In genomic region chr20:32761831-32762753, GRCh38 we compare ENCODE assay signal across 1 cellular context.
TF ChIP-seq lines count a peak whose summit lies in the region.

TSS of gene DNMT3B (plus strand) at chr20:32762385. CDS start at chr20:32780324, 17,939 bp downstream.

TF ChIP-seq in HepG2, 621 proteins besides CTCF, POLR2A, EP300 and RAD21 (continued from another document and continues in another):
- no peak; the same call in 1 of the 2 replicates for TF ChIP-seq CREB3 (CRISPR knock-in tag; IDR thresholded peaks at IDR 0.05)
- TF ChIP-seq RFX5 (IDR thresholded peaks at IDR 0.05; ENCODE audit: low read depth, low read length): peak; percentile 19; the same call in 1 of the 2 replicates
- TF ChIP-seq ZBTB21 (CRISPR knock-in tag; IDR thresholded peaks at IDR 0.05): no peak
- no peak for TF ChIP-seq TMF1 (CRISPR knock-in tag; IDR thresholded peaks at IDR 0.05; ENCODE audit: low read depth)
- no peak for TF ChIP-seq HMGA1 (CRISPR knock-in tag; conservative IDR thresholded peaks at IDR 0.05)
- TF ChIP-seq IRX3 (CRISPR knock-in tag; IDR thresholded peaks at IDR 0.05; ENCODE audit: borderline replicate concordance, low read depth): no peak
- no peak for TF ChIP-seq BATF2 (CRISPR knock-in tag; IDR thresholded peaks at IDR 0.05)
- TF ChIP-seq ZFP36 (IDR thresholded peaks at IDR 0.05; ENCODE audit: borderline replicate concordance, low read depth, low read length, partially characterized antibody): peak; percentile 81
- TF ChIP-seq PITX1 (CRISPR knock-in tag; IDR thresholded peaks at IDR 0.05): peak; percentile 51; the same call in 1 of the 2 replicates
- TF ChIP-seq ELF3 (CRISPR knock-in tag; IDR thresholded peaks at IDR 0.05): no peak
- no peak for TF ChIP-seq FOXJ3 (CRISPR knock-in tag; IDR thresholded peaks at IDR 0.05; ENCODE audit: borderline replicate concordance)
- TF ChIP-seq ZNF672 (CRISPR knock-in tag; IDR thresholded peaks at IDR 0.05): peak; percentile 74; the same call in 1 of the 2 replicates
- no peak for TF ChIP-seq ATF7 (IDR thresholded peaks at IDR 0.05)
- TF ChIP-seq ATF7 (CRISPR knock-in tag; IDR thresholded peaks at IDR 0.05): no peak
- TF ChIP-seq ZNF549 (CRISPR knock-in tag; IDR thresholded peaks at IDR 0.05): no peak
- no peak for TF ChIP-seq TERF1 (CRISPR knock-in tag; IDR thresholded peaks at IDR 0.05)
- peak; percentile 40; the same call in 1 of the 2 replicates for TF ChIP-seq ZNF24 (IDR thresholded peaks at IDR 0.05)
- TF ChIP-seq RNF219 (CRISPR knock-in tag; IDR thresholded peaks at IDR 0.05): no peak
- TF ChIP-seq PBX3 (CRISPR knock-in tag; IDR thresholded peaks at IDR 0.05; ENCODE audit: borderline replicate concordance): no peak
- no peak; the same call in 1 of the 2 replicates for TF ChIP-seq ZXDC (CRISPR knock-in tag; IDR thresholded peaks at IDR 0.05)
- no peak; the same call in 1 of the 2 replicates for TF ChIP-seq ZNF776 (CRISPR knock-in tag; IDR thresholded peaks at IDR 0.05)
- peak; percentile 65; the same call in 1 of the 2 replicates for TF ChIP-seq ZNF451 (CRISPR knock-in tag; IDR thresholded peaks at IDR 0.05)
- TF ChIP-seq CBX1 (IDR thresholded peaks at IDR 0.05; ENCODE audit: low read depth): no peak
- 0 out of 2 replicates have a peak, but pooled peaks have one; percentile 38 for TF ChIP-seq ZFP36L2 (CRISPR knock-in tag; IDR thresholded peaks at IDR 0.05)
- TF ChIP-seq ZNF790 (CRISPR knock-in tag; IDR thresholded peaks at IDR 0.05; ENCODE audit: borderline replicate concordance): no peak; the same call in 1 of the 2 replicates
- TF ChIP-seq NFE2L1 (CRISPR knock-in tag; IDR thresholded peaks at IDR 0.05; ENCODE audit: borderline replicate concordance): no peak
- no peak for TF ChIP-seq ATF5 (CRISPR knock-in tag; IDR thresholded peaks at IDR 0.05; ENCODE audit: low read depth)
- peak; percentile 13; the same call in 1 of the 2 replicates for TF ChIP-seq ZNF740 (CRISPR knock-in tag; IDR thresholded peaks at IDR 0.05)
- 0 out of 2 replicates have a peak, but pooled peaks have one; percentile 46 for TF ChIP-seq ZNF142 (CRISPR knock-in tag; IDR thresholded peaks at IDR 0.05)
- no peak for TF ChIP-seq MAFF (IDR thresholded peaks at IDR 0.05; ENCODE audit: low read depth, low read length)
- TF ChIP-seq ZNF317 (CRISPR knock-in tag; IDR thresholded peaks at IDR 0.05): 0 out of 2 replicates have a peak, but pooled peaks have one; percentile 24
- no peak for TF ChIP-seq PRPF4 (IDR thresholded peaks at IDR 0.05; ENCODE audit: low read depth, low read length, poor library complexity, severe bottlenecking)
- no peak for TF ChIP-seq ZBTB3 (CRISPR knock-in tag; IDR thresholded peaks at IDR 0.05; ENCODE audit: borderline replicate concordance, low read depth)
- TF ChIP-seq ZNF543 (CRISPR knock-in tag; IDR thresholded peaks at IDR 0.05): no peak
- TF ChIP-seq ZBTB10 (CRISPR knock-in tag; IDR thresholded peaks at IDR 0.05; ENCODE audit: borderline replicate concordance): no peak
- TF ChIP-seq SUZ12 (IDR thresholded peaks at IDR 0.05; ENCODE audit: low read depth, low read length): no peak
- TF ChIP-seq RFXANK (CRISPR knock-in tag; IDR thresholded peaks at IDR 0.05): no peak
- TF ChIP-seq ZBTB25 (CRISPR knock-in tag; IDR thresholded peaks at IDR 0.05): peak; percentile 25; the same call in 1 of the 2 replicates
- TF ChIP-seq MBD4 (IDR thresholded peaks at IDR 0.05; ENCODE audit: borderline replicate concordance, low read length): no peak
- TF ChIP-seq DR1 (CRISPR knock-in tag; IDR thresholded peaks at IDR 0.05): peak; percentile 24; the same call in 1 of the 2 replicates
- TF ChIP-seq BORCS8-MEF2B (CRISPR knock-in tag; IDR thresholded peaks at IDR 0.05): no peak
- no peak for TF ChIP-seq ZNF33A (CRISPR knock-in tag; IDR thresholded peaks at IDR 0.05; ENCODE audit: borderline replicate concordance)
- TF ChIP-seq PAF1 (CRISPR knock-in tag; IDR thresholded peaks at IDR 0.05): no peak
